8 cellular contexts compared by ENCODE assay signal in the genomic region with DNA sequence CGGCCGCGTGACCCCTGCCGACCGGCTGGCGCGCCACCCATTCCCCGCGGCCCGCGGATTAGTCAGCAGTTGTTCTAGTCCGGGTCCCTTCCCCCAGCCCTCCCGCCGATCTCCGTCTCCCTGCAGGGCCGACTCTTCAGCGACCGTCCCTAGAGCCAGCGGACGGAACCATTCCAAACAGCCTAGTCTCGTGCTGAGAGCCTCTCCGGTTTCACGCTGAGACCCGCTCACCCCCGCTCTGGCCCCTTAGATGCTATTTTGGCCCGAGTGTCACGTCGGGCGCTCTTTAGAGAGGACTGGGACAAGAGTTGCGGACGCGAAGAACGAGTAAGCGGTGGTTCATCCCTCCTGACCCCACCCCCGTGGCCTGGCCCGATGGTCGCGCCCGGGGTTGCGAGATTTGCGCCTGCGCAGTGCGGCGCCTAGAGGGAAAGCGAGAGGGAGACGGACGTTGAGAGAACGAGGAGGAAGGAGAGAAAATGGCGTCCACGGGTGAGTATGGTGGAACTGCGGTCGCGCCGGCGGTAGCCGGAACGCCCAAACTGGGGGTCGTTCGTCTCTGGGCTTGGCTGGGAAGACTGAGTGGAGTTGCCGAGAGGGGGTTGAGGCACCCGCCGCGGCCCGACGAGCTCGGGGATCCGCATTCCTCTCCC. TPM values are rescaled to one million over a fixed set of nuclear protein-coding genes. Genes with fewer than 3 reads are reported as not detected.
DNase-seq lines count a peak whose midpoint lies in the region; ATAC-seq, FAIRE-seq and TF ChIP-seq lines count a peak whose summit lies in the region.

A gene with protein sequence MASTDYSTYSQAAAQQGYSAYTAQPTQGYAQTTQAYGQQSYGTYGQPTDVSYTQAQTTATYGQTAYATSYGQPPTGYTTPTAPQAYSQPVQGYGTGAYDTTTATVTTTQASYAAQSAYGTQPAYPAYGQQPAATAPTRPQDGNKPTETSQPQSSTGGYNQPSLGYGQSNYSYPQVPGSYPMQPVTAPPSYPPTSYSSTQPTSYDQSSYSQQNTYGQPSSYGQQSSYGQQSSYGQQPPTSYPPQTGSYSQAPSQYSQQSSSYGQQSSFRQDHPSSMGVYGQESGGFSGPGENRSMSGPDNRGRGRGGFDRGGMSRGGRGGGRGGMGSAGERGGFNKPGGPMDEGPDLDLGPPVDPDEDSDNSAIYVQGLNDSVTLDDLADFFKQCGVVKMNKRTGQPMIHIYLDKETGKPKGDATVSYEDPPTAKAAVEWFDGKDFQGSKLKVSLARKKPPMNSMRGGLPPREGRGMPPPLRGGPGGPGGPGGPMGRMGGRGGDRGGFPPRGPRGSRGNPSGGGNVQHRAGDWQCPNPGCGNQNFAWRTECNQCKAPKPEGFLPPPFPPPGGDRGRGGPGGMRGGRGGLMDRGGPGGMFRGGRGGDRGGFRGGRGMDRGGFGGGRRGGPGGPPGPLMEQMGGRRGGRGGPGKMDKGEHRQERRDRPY (plus strand): TSS at position 411 of the 653 bp plus-strand sequence. CDS start 69 bp downstream, at position 480.
A gene (minus strand): TSS at position 124 of the 653 bp plus-strand sequence. CDS start 2,355 bp downstream, outside the sequence.

- no peaks in the 10 kb centered on the region for H3F3A ChIP-seq in Loucy (ENCODE audit: low read depth)

- peak within 1 kb of the TSS; percentile 99 for H3K9ac ChIP-seq in Loucy (ENCODE audit: low read depth, low read length, poor library complexity, severe bottlenecking)

- TF ChIP-seq CTCF in Loucy (conservative IDR thresholded peaks at IDR 0.05; ENCODE audit: low read length) (no peak), RWPE2 (IDR thresholded peaks at IDR 0.05; ENCODE audit: poor library complexity, severe bottlenecking) (no peak), natural killer cell (IDR thresholded peaks at IDR 0.05) (no peak)

- H3K4me3 ChIP-seq in Loucy (ENCODE audit: low read length, poor library complexity, severe bottlenecking) (peak within 1 kb of the TSS; percentile 94), RWPE2 (ENCODE audit: severe bottlenecking) (peak within 1 kb of the TSS; percentile 93)

- H3K36me3 ChIP-seq in Loucy (ENCODE audit: insufficient read depth, low read length) (peaks cover 20% of the 10 kb centered on the region), RWPE2 (ENCODE audit: low read depth) (peaks cover 63% of the 10 kb centered on the region)

- peak within 1 kb of the TSS; percentile 86 for H3K4me3 Mint-ChIP-seq in activated T-helper 2 cell treated with anti-CD3 and anti-CD28 coated beads, Interferon-gamma antibody, Interleukin-2, Interleukin-4, amounts not matched to agents 10 μg/mL and 5 μg/mL and 100 μg/mL, durations not matched to agents 14 hours and 24 hours and 36 hours (ENCODE audit: low read depth)
- H3K4me3 Mint-ChIP-seq in natural killer cell, result peak within 1 kb of the TSS; percentile 98

- no peaks in the 10 kb centered on the region for H3K9me2 ChIP-seq in Loucy (replicated peaks; ENCODE audit: low read depth, low read length)

- H3K9me3 ChIP-seq in Loucy (ENCODE audit: insufficient read depth, low read depth, low read length) (no peaks in the 10 kb centered on the region), RWPE2 (ENCODE audit: severe bottlenecking) (no peaks in the 10 kb centered on the region)

- H3K36me3 Mint-ChIP-seq in activated T-helper 2 cell treated with anti-CD3 and anti-CD28 coated beads, Interferon-gamma antibody, Interleukin-2, Interleukin-4, amounts not matched to agents 10 μg/mL and 5 μg/mL and 100 μg/mL, durations not matched to agents 14 hours and 24 hours and 36 hours (ENCODE audit: low read depth), result peaks cover 70% of the 10 kb centered on the region
- peaks cover 8% of the 10 kb centered on the region for H3K36me3 Mint-ChIP-seq in natural killer cell

- peaks cover 51% of the 10 kb centered on the region for H3K4me1 ChIP-seq in Loucy (ENCODE audit: insufficient read depth, low read length, poor library complexity, severe bottlenecking)
- H3K4me1 ChIP-seq in RWPE2 (ENCODE audit: insufficient read depth, poor library complexity, severe bottlenecking), result peaks cover 20% of the 10 kb centered on the region

- DNase-seq in EH (ENCODE audit: low read depth) (peak; percentile 96), H54 (ENCODE audit: insufficient read length, low spot score) (peak; percentile 71), RWPE2 (ENCODE audit: low spot score) (peak; percentile 96), fibroblast of peridontal ligament (ENCODE audit: extremely low read depth) (peak; percentile 96), natural killer cell (peak; percentile 99)
- DNase-seq in activated T-helper 2 cell treated with anti-CD3 and anti-CD28 coated beads, Interferon-gamma antibody, Interleukin-2, Interleukin-4, amounts not matched to agents 10 μg/mL and 5 μg/mL and 100 μg/mL, durations not matched to agents 14 hours and 24 hours and 36 hours (ENCODE audit: low spot score), result peak; percentile 96
- peak; percentile 90 to 99 (median 96) for DNase-seq in stimulated activated naive CD4-positive, alpha-beta T cell (lab: John Stamatoyannopoulos, UW)

- intact Hi-C loops in activated T-helper 2 cell treated with anti-CD3 and anti-CD28 coated beads, Interferon-gamma antibody, Interleukin-2, Interleukin-4, amounts not matched to agents 10 μg/mL and 5 μg/mL and 100 μg/mL, durations not matched to agents 14 hours and 24 hours and 36 hours (cut with micrococcal nuclease), result loop anchor here (5.0 to 10.0 kb wide), 2 partner anchors 471 to 873 kb away; no protein-coding TSS in a partner anchor
- intact Hi-C loops in natural killer cell (cut with micrococcal nuclease), result loop anchor here (10.0 kb wide), 1 partner anchor 1353 kb away; a partner anchor contains a TSS

- H3K4me2 ChIP-seq in Loucy (ENCODE audit: low read depth, low read length, poor library complexity, severe bottlenecking), result peak within 1 kb of the TSS; percentile 100

- H4K20me1 ChIP-seq in Loucy (ENCODE audit: insufficient read depth, low read length, poor library complexity, severe bottlenecking), result peaks cover 52% of the 10 kb centered on the region

- no peak for FAIRE-seq in H54 (lab: Jason Lieb, UNC)

- peaks cover 78% of the 10 kb centered on the region for H3K79me2 ChIP-seq in Loucy (ENCODE audit: insufficient read depth, low read length)

- peak within 1 kb of the TSS; percentile 94 for H3K27ac Mint-ChIP-seq in activated T-helper 2 cell treated with anti-CD3 and anti-CD28 coated beads, Interferon-gamma antibody, Interleukin-2, Interleukin-4, amounts not matched to agents 10 μg/mL and 5 μg/mL and 100 μg/mL, durations not matched to agents 14 hours and 24 hours and 36 hours
- H3K27ac Mint-ChIP-seq in natural killer cell, result peak within 1 kb of the TSS; percentile 96 to 99

- H2AFZ ChIP-seq in Loucy (ENCODE audit: low read length), result peak within 1 kb of the TSS; percentile 94

- peaks cover 34% of the 10 kb centered on the region for H3K4me1 Mint-ChIP-seq in activated T-helper 2 cell treated with anti-CD3 and anti-CD28 coated beads, Interferon-gamma antibody, Interleukin-2, Interleukin-4, amounts not matched to agents 10 μg/mL and 5 μg/mL and 100 μg/mL, durations not matched to agents 14 hours and 24 hours and 36 hours (ENCODE audit: low read depth)
- H3K4me1 Mint-ChIP-seq in natural killer cell, result peaks cover 58 to 63% of the 10 kb centered on the region in 2 donors

- ATAC-seq in RWPE2 (ENCODE audit: low read depth) (peak; percentile 81), natural killer cell (peak; percentile 87 to 95 (median 89))

- peaks cover 6% of the 10 kb centered on the region for H3K27me3 ChIP-seq in Loucy (ENCODE audit: insufficient read depth, low read length, poor library complexity, severe bottlenecking)
- no peaks in the 10 kb centered on the region for H3K27me3 ChIP-seq in RWPE2 (ENCODE audit: insufficient read depth, poor library complexity, severe bottlenecking)

- H3K27ac ChIP-seq in RWPE2 (ENCODE audit: poor library complexity, severe bottlenecking), result peak within 1 kb of the TSS; percentile 84

- peak; percentile 59 for TF ChIP-seq POLR2A in H54 (IDR thresholded peaks at IDR 0.05; ENCODE audit: low read depth, low read length)

- H3K9me3 Mint-ChIP-seq in activated T-helper 2 cell treated with anti-CD3 and anti-CD28 coated beads, Interferon-gamma antibody, Interleukin-2, Interleukin-4, amounts not matched to agents 10 μg/mL and 5 μg/mL and 100 μg/mL, durations not matched to agents 14 hours and 24 hours and 36 hours, result no peaks in the 10 kb centered on the region
- H3K9me3 Mint-ChIP-seq in natural killer cell, result no peaks in the 10 kb centered on the region

- H3K27me3 Mint-ChIP-seq in activated T-helper 2 cell treated with anti-CD3 and anti-CD28 coated beads, Interferon-gamma antibody, Interleukin-2, Interleukin-4, amounts not matched to agents 10 μg/mL and 5 μg/mL and 100 μg/mL, durations not matched to agents 14 hours and 24 hours and 36 hours (ENCODE audit: low read depth), result no peaks in the 10 kb centered on the region
- H3K27me3 Mint-ChIP-seq in natural killer cell (ENCODE audit: low read depth in 2 of 2), result no peaks in the 10 kb centered on the region

RNA-seq across cellular contexts. Expression of the first gene that starts in this region (rescaled TPM):
- total RNA-seq in activated T-helper 2 cell treated with anti-CD3 and anti-CD28 coated beads, Interferon-gamma antibody, Interleukin-2, Interleukin-4, amounts not matched to agents 10 μg/mL and 5 μg/mL and 100 μg/mL, durations not matched to agents 14 hours and 24 hours and 36 hours, result 425 and 436 TPM in 2 replicates
- 100 to 1,000 TPM; 366 to 387 (median 382) TPM for total RNA-seq in natural killer cell

RNA-seq across cellular contexts. Expression of the second gene that starts in this region (rescaled TPM):
- total RNA-seq in activated T-helper 2 cell treated with anti-CD3 and anti-CD28 coated beads, Interferon-gamma antibody, Interleukin-2, Interleukin-4, amounts not matched to agents 10 μg/mL and 5 μg/mL and 100 μg/mL, durations not matched to agents 14 hours and 24 hours and 36 hours, result 46.0 and 48.0 TPM in 2 replicates
- 10 to 100 TPM; 16.6 to 20.9 (median 17.9) TPM for total RNA-seq in natural killer cell

Comparison
In these comparisons a context has a peak if more than half of its experiments do, and no peak if none do; other contexts are left out.
1. Peak in every context shown above with its lines: DNase-seq, ATAC-seq, H3K4me3 ChIP-seq and H3K27ac ChIP-seq.